ENCODE assay signal across 28 cellular contexts in the genomic region with DNA sequence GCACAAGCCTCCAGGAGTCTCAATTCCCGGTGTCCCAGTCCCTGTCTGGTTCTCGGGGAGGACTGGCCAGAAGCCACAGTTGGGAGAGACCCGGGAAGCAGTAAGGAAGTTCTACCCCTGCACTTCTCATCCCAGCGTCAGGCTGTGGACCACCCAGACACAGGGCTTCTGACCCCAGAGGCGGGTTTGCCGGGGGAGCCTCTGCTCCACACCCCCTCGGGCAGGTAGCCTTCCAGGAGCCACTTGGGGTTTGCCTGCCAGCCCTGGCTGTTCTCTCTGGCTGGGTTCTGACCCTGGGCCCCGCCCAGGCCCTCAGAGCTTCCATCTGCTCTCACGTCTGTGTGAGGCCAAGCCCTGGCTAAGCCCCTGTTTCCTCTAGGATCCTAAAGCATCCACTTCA.
"Had no signal": no experiment of that assay in that cellular context is flagged by ENCODE, and none has a peak within 500 bp of the region (broad histone marks: within the 10 kb centered on the region; RNA-seq: fewer than 3 reads in every experiment).

No MANE protein-coding gene starts in this region.

- H3K27me3 ChIP-seq: breast epithelium, colonic mucosa had no signal

- H3K4me1 ChIP-seq: breast epithelium, colonic mucosa, esophagus squamous epithelium, heart right ventricle, lower lobe of right lung, tibial artery had no signal

- H3K4me3 ChIP-seq: breast epithelium, colonic mucosa, esophagus squamous epithelium, heart right ventricle, lower lobe of right lung, smooth muscle cell, tibial artery had no signal

- H3K27ac ChIP-seq: breast epithelium, colonic mucosa, epithelial cell of prostate, esophagus squamous epithelium, heart right ventricle, lower lobe of right lung, tibial artery had no signal

- H3K4me2 ChIP-seq: smooth muscle cell had no signal

- DNase-seq: activated CD4-positive, alpha-beta T cell treated with anti-CD3 and anti-CD28 coated beads for 1 hour; activated CD4-positive, alpha-beta T cell treated with anti-CD3 and anti-CD28 coated beads, Interleukin-2, amount 10 ng/mL, durations not matched to agents 7 days and 5 days; activated CD8-positive, alpha-beta T cell treated with anti-CD3 and anti-CD28 coated beads for 36 hours; activated naive CD4-positive, alpha-beta T cell; activated T-cell treated with anti-CD3 and anti-CD28 coated beads, Interleukin-2, amount 50 U/mL, for 4 hours; colonic mucosa; effector CD8-positive, alpha-beta T cell; esophagus squamous epithelium; foreskin melanocyte; heart right ventricle; kidney glomerular epithelial cell; lower lobe of right lung; mesenchymal stem cell; natural killer cell; stimulated activated CD4-positive, alpha-beta T cell treated with anti-CD3 and anti-CD28 coated beads, Interleukin-1b, Interleukin-23, amount 100 ng/mL, for 48 hours; stimulated activated CD4-positive, alpha-beta T cell treated with anti-CD3 and anti-CD28 coated beads, Interleukin-4, amount 100 ng/mL, for 4 hours; stimulated activated CD8-positive, alpha-beta memory T cell treated with anti-CD3 and anti-CD28 coated beads, Interleukin-4, amount 100 ng/mL, for 48 hours; stimulated activated naive CD8-positive, alpha-beta T cell treated with anti-CD3 and anti-CD28 coated beads, Interleukin-15, amount 100 ng/mL, for 72 hours; T-helper 2 cell had no signal

- ATAC-seq: activated CD8-positive, alpha-beta T cell treated with anti-CD3 and anti-CD28 coated beads for 36 hours; activated naive CD4-positive, alpha-beta T cell treated with anti-CD3 and anti-CD28 coated beads, Interleukin-2, amount 50 U/mL, for 72 hours; activated T-cell treated with anti-CD3 and anti-CD28 coated beads, Interleukin-2, amount 50 U/mL, for 4 hours; activated T-helper 17 cell treated with anti-CD3 and anti-CD28 coated beads, Interleukin-2, amount 50 U/mL, for 72 hours; left lobe of liver; natural killer cell; stimulated activated memory B cell treated with anti-CD40 and anti-IgM and Interleukin-4, amounts not matched to agents 10 μg/mL and 1 μg/mL and 100 μg/mL, for 72 hours; stimulated activated naive CD8-positive, alpha-beta T cell treated with anti-CD3 and anti-CD28 coated beads, Interleukin-15, amount 100 ng/mL, for 72 hours; WTC11 had no signal

- H3K9me3 ChIP-seq: colonic mucosa had no signal

- H3K36me3 ChIP-seq: breast epithelium, colonic mucosa, esophagus squamous epithelium, heart right ventricle, lower lobe of right lung, tibial artery had no signal
